1 cellular context compared by ENCODE assay signal in the genomic region with DNA sequence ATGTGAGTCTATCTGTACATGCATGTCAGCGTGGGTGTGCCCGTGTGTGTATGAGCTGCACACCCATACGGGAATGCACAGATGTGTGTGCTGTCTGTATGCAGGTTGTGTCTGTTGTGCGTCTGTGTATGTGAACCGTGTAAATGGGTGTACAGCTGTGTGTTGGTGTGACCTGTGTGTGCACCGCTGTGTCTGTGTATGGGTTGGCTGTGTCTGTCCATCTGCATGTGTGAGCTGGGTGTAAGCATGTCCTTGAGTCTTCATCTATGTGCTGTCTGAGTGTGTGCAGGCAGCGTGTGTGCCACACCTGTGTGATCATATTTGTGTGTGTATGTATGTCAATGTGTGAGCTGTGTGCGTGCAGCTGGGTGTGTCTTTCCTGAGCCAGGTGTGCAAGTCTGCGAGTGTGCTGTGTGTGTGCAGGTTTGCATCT.
TF ChIP-seq lines count a peak whose summit lies in the region.

No MANE protein-coding gene starts in this region.

TF ChIP-seq in GM23338, 12 proteins besides CTCF, POLR2A, EP300 and RAD21 (continued from another document):
- TF ChIP-seq, protein P1, sequence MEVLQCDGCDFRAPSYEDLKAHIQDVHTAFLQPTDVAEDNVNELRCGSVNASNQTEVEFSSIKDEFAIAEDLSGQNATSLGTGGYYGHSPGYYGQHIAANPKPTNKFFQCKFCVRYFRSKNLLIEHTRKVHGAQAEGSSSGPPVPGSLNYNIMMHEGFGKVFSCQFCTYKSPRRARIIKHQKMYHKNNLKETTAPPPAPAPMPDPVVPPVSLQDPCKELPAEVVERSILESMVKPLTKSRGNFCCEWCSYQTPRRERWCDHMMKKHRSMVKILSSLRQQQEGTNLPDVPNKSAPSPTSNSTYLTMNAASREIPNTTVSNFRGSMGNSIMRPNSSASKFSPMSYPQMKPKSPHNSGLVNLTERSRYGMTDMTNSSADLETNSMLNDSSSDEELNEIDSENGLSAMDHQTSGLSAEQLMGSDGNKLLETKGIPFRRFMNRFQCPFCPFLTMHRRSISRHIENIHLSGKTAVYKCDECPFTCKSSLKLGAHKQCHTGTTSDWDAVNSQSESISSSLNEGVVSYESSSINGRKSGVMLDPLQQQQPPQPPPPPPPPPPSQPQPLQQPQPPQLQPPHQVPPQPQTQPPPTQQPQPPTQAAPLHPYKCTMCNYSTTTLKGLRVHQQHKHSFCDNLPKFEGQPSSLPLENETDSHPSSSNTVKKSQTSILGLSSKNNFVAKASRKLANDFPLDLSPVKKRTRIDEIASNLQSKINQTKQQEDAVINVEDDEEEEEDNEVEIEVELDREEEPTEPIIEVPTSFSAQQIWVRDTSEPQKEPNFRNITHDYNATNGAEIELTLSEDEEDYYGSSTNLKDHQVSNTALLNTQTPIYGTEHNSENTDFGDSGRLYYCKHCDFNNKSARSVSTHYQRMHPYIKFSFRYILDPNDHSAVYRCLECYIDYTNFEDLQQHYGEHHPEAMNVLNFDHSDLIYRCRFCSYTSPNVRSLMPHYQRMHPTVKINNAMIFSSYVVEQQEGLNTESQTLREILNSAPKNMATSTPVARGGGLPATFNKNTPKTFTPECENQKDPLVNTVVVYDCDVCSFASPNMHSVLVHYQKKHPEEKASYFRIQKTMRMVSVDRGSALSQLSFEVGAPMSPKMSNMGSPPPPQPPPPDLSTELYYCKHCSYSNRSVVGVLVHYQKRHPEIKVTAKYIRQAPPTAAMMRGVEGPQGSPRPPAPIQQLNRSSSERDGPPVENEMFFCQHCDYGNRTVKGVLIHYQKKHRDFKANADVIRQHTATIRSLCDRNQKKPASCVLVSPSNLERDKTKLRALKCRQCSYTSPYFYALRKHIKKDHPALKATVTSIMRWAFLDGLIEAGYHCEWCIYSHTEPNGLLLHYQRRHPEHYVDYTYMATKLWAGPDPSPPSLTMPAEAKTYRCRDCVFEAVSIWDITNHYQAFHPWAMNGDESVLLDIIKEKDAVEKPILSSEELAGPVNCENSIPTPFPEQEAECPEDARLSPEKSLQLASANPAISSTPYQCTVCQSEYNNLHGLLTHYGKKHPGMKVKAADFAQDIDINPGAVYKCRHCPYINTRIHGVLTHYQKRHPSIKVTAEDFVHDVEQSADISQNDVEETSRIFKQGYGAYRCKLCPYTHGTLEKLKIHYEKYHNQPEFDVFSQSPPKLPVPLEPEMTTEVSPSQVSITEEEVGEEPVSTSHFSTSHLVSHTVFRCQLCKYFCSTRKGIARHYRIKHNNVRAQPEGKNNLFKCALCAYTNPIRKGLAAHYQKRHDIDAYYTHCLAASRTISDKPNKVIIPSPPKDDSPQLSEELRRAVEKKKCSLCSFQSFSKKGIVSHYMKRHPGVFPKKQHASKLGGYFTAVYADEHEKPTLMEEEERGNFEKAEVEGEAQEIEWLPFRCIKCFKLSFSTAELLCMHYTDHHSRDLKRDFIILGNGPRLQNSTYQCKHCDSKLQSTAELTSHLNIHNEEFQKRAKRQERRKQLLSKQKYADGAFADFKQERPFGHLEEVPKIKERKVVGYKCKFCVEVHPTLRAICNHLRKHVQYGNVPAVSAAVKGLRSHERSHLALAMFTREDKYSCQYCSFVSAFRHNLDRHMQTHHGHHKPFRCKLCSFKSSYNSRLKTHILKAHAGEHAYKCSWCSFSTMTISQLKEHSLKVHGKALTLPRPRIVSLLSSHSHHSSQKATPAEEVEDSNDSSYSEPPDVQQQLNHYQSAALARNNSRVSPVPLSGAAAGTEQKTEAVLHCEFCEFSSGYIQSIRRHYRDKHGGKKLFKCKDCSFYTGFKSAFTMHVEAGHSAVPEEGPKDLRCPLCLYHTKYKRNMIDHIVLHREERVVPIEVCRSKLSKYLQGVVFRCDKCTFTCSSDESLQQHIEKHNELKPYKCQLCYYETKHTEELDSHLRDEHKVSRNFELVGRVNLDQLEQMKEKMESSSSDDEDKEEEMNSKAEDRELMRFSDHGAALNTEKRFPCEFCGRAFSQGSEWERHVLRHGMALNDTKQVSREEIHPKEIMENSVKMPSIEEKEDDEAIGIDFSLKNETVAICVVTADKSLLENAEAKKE (CRISPR knock-in tag; IDR thresholded peaks at IDR 0.05), result no peak
- TF ChIP-seq ZNF331 (CRISPR knock-in tag; IDR thresholded peaks at IDR 0.05; ENCODE audit: low read depth) (no peak), CREB1 (CRISPR knock-in tag; IDR thresholded peaks at IDR 0.05; ENCODE audit: low read depth) (no peak), JUNB (IDR thresholded peaks at IDR 0.05; ENCODE audit: unreplicated experiment) (no peak), ZNF114 (CRISPR knock-in tag; IDR thresholded peaks at IDR 0.05) (no peak), STAT1 (IDR thresholded peaks at IDR 0.05; ENCODE audit: unreplicated experiment) (no peak), EZH2phosphoT487 (IDR thresholded peaks at IDR 0.05; ENCODE audit: unreplicated experiment) (no peak), NANOG (IDR thresholded peaks at IDR 0.05; ENCODE audit: borderline replicate concordance) (no peak), EZH2 (IDR thresholded peaks at IDR 0.05; ENCODE audit: low read depth, unreplicated experiment) (no peak)
- TF ChIP-seq, protein P2, sequence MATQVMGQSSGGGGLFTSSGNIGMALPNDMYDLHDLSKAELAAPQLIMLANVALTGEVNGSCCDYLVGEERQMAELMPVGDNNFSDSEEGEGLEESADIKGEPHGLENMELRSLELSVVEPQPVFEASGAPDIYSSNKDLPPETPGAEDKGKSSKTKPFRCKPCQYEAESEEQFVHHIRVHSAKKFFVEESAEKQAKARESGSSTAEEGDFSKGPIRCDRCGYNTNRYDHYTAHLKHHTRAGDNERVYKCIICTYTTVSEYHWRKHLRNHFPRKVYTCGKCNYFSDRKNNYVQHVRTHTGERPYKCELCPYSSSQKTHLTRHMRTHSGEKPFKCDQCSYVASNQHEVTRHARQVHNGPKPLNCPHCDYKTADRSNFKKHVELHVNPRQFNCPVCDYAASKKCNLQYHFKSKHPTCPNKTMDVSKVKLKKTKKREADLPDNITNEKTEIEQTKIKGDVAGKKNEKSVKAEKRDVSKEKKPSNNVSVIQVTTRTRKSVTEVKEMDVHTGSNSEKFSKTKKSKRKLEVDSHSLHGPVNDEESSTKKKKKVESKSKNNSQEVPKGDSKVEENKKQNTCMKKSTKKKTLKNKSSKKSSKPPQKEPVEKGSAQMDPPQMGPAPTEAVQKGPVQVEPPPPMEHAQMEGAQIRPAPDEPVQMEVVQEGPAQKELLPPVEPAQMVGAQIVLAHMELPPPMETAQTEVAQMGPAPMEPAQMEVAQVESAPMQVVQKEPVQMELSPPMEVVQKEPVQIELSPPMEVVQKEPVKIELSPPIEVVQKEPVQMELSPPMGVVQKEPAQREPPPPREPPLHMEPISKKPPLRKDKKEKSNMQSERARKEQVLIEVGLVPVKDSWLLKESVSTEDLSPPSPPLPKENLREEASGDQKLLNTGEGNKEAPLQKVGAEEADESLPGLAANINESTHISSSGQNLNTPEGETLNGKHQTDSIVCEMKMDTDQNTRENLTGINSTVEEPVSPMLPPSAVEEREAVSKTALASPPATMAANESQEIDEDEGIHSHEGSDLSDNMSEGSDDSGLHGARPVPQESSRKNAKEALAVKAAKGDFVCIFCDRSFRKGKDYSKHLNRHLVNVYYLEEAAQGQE (IDR thresholded peaks at IDR 0.05; ENCODE audit: unreplicated experiment), result no peak
- TF ChIP-seq, protein P3, sequence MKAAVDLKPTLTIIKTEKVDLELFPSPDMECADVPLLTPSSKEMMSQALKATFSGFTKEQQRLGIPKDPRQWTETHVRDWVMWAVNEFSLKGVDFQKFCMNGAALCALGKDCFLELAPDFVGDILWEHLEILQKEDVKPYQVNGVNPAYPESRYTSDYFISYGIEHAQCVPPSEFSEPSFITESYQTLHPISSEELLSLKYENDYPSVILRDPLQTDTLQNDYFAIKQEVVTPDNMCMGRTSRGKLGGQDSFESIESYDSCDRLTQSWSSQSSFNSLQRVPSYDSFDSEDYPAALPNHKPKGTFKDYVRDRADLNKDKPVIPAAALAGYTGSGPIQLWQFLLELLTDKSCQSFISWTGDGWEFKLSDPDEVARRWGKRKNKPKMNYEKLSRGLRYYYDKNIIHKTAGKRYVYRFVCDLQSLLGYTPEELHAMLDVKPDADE (IDR thresholded peaks at IDR 0.05), result no peak
